Comparison of ENCODE assay signal across 10 cellular contexts in the genomic region with DNA sequence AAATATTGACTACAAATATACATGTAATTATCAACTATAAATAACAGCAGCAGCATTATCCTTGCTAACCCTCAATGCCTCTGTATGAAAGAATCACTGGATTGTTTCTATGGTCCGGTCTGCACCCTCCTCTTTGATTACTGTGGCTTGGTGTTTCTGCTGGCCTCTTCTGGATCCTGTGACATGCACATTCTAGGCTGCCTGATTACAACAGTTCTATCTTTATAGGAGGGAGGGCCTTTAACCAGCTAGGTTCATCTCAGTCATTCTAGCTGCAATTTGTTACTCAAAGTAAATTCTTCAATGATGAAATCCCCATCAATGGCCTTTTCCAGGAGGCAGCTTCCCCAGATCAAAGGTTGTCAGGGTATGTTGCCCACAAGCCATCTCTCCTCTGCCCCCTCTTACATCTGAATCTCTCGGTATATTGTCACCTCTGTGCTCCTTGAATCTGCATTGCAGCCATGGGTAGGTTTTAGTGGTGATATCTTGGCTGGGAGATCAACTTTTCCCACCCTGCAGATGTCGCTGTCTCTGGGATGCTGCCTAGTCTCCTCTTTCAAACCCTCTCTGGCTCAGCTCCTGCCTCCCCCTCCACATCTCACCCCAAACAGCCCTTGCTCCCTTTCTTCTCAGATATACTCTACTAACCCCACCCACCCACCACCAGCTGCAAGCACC.
A peak's percentile ranks its signal among the peaks of the same experiment; 100 is the strongest.
DNase-seq lines count a peak whose midpoint lies in the region; ATAC-seq, FAIRE-seq and TF ChIP-seq lines count a peak whose summit lies in the region.
"Had no signal": no experiment of that assay in that cellular context is flagged by ENCODE, and none has a peak within 500 bp of the region (broad histone marks: within the 10 kb centered on the region; RNA-seq: fewer than 3 reads in every experiment).

No MANE protein-coding gene starts in this region.

- H3K36me3 Mint-ChIP-seq in activated naive CD4-positive, alpha-beta T cell treated with anti-CD3 and anti-CD28 coated beads for 36 hours (ENCODE audit: low read depth): no peaks in the 10 kb centered on the region
- H3K36me3 Mint-ChIP-seq in activated naive CD4-positive, alpha-beta T cell treated with anti-CD3 and anti-CD28 coated beads, Interleukin-2, amount 10 ng/mL, durations not matched to agents 7 days and 5 days: no peaks in the 10 kb centered on the region
- no peaks in the 10 kb centered on the region for H3K36me3 Mint-ChIP-seq in activated CD4-positive, alpha-beta T cell treated with anti-CD3 and anti-CD28 coated beads, Interleukin-2, amount 10 ng/mL, durations not matched to agents 24 days and 14 days (ENCODE audit: low read depth)

- H3K27me3 Mint-ChIP-seq in activated naive CD4-positive, alpha-beta T cell treated with anti-CD3 and anti-CD28 coated beads for 36 hours (ENCODE audit: low read depth): no peaks in the 10 kb centered on the region
- peaks cover 8% of the 10 kb centered on the region for H3K27me3 Mint-ChIP-seq in activated naive CD4-positive, alpha-beta T cell treated with anti-CD3 and anti-CD28 coated beads, Interleukin-2, amount 10 ng/mL, durations not matched to agents 7 days and 5 days
- H3K27me3 Mint-ChIP-seq in activated CD4-positive, alpha-beta T cell treated with anti-CD3 and anti-CD28 coated beads, Interleukin-2, amount 10 ng/mL, durations not matched to agents 24 days and 14 days: no peaks in the 10 kb centered on the region

- H3K4me1 ChIP-seq in upper lobe of right lung: no peaks in the 10 kb centered on the region
- H3K4me1 ChIP-seq: SJSA1 had no signal

- H3K4me3 Mint-ChIP-seq in activated naive CD4-positive, alpha-beta T cell treated with anti-CD3 and anti-CD28 coated beads for 36 hours: no peak overlapping the region
- no peak overlapping the region for H3K4me3 Mint-ChIP-seq in activated naive CD4-positive, alpha-beta T cell treated with anti-CD3 and anti-CD28 coated beads, Interleukin-2, amount 10 ng/mL, durations not matched to agents 7 days and 5 days
- H3K4me3 Mint-ChIP-seq in activated CD4-positive, alpha-beta T cell treated with anti-CD3 and anti-CD28 coated beads, Interleukin-2, amount 10 ng/mL, durations not matched to agents 24 days and 14 days: no peak overlapping the region
- H3K4me3 Mint-ChIP-seq: activated T-cell treated with anti-CD3 and anti-CD28 coated beads, Interleukin-2, amount 50 U/mL, for 4 hours had no signal

- H3K27ac ChIP-seq in upper lobe of right lung: no peak overlapping the region
- H3K27ac ChIP-seq: SJSA1 had no signal

- CTCF ChIA-PET in activated naive CD4-positive, alpha-beta T cell treated with anti-CD3 and anti-CD28 coated beads for 36 hours (lab: Charles Lee): interaction anchor here (0.7 to 1.4 kb wide), 4 partner anchors 117 to 238 kb away, joined by 3 read pairs; no protein-coding TSS in a partner anchor
- CTCF ChIA-PET in activated naive CD4-positive, alpha-beta T cell treated with anti-CD3 and anti-CD28 coated beads, Interleukin-2, amount 10 ng/mL, durations not matched to agents 7 days and 5 days (lab: Charles Lee): interaction anchor here (0.5 to 6.1 kb wide), 7 partner anchors 31 to 720 kb away, joined by 3 to 50 read pairs (median 3); no protein-coding TSS in a partner anchor

- intact Hi-C loops in activated naive CD4-positive, alpha-beta T cell treated with anti-CD3 and anti-CD28 coated beads for 36 hours (cut with micrococcal nuclease): no loop called here
- intact Hi-C loops in upper lobe of right lung (cut with DNase I): no loop called here
- intact Hi-C loops in activated CD4-positive, alpha-beta T cell treated with anti-CD3 and anti-CD28 coated beads, Interleukin-2, amount 10 ng/mL, durations not matched to agents 24 days and 14 days (cut with micrococcal nuclease): no loop called here

- H3K4me1 Mint-ChIP-seq in activated naive CD4-positive, alpha-beta T cell treated with anti-CD3 and anti-CD28 coated beads for 36 hours (ENCODE audit: low read depth): peaks cover 52% of the 10 kb centered on the region
- peaks cover 18% of the 10 kb centered on the region for H3K4me1 Mint-ChIP-seq in activated naive CD4-positive, alpha-beta T cell treated with anti-CD3 and anti-CD28 coated beads, Interleukin-2, amount 10 ng/mL, durations not matched to agents 7 days and 5 days
- H3K4me1 Mint-ChIP-seq in activated CD4-positive, alpha-beta T cell treated with anti-CD3 and anti-CD28 coated beads, Interleukin-2, amount 10 ng/mL, durations not matched to agents 24 days and 14 days: peaks cover 26% of the 10 kb centered on the region

- H3K36me3 ChIP-seq in bronchial epithelial cell (ENCODE audit: control insufficient read depth, insufficient read depth, low read length): no peaks in the 10 kb centered on the region
- no peaks in the 10 kb centered on the region for H3K36me3 ChIP-seq in upper lobe of right lung
- H3K36me3 ChIP-seq: SJSA1 had no signal

- H3K27ac Mint-ChIP-seq in activated naive CD4-positive, alpha-beta T cell treated with anti-CD3 and anti-CD28 coated beads for 36 hours: no peak overlapping the region
- H3K27ac Mint-ChIP-seq in activated naive CD4-positive, alpha-beta T cell treated with anti-CD3 and anti-CD28 coated beads, Interleukin-2, amount 10 ng/mL, durations not matched to agents 7 days and 5 days: no peak overlapping the region
- H3K27ac Mint-ChIP-seq in activated CD4-positive, alpha-beta T cell treated with anti-CD3 and anti-CD28 coated beads, Interleukin-2, amount 10 ng/mL, durations not matched to agents 24 days and 14 days: no peak overlapping the region

- H3K27me3 ChIP-seq in bronchial epithelial cell (ENCODE audit: control insufficient read depth, insufficient read depth, low read length) (no peaks in the 10 kb centered on the region), upper lobe of right lung (no peaks in the 10 kb centered on the region)

- H3K4me3 ChIP-seq in bronchial epithelial cell (ENCODE audit: low read depth, low read length) (no peak overlapping the region), upper lobe of right lung (no peak overlapping the region)
- H3K4me3 ChIP-seq: SJSA1 had no signal

- peak; percentile 21 for ATAC-seq in upper lobe of right lung
- ATAC-seq: activated T-cell treated with anti-CD3 and anti-CD28 coated beads, Interleukin-2, amount 50 U/mL, for 4 hours had no signal

- in situ Hi-C loops in GM13976 (cut with MboI; ENCODE audit: low sequenced_read_pairs, unreplicated experiment): loop anchor here (10.0 to 25.0 kb wide), 3 partner anchors 357 to 721 kb away; partner anchors contain the start of genes CASP10, HYCC2 and NDUFB3

- no peak for FAIRE-seq in bronchial epithelial cell (lab: Jason Lieb, UNC)

- TF ChIP-seq CTCF in bronchial epithelial cell (IDR thresholded peaks at IDR 0.05; ENCODE audit: insufficient read depth, low read length, severe bottlenecking) (peak; percentile 37), upper lobe of right lung (IDR thresholded peaks at IDR 0.05) (no peak), GM13976 (IDR thresholded peaks at IDR 0.05; ENCODE audit: borderline replicate concordance, control extremely low read depth, extremely low read depth, insufficient read depth, missing control alignments) (no peak)

- no peaks in the 10 kb centered on the region for H3K9me3 Mint-ChIP-seq in activated naive CD4-positive, alpha-beta T cell treated with anti-CD3 and anti-CD28 coated beads for 36 hours
- H3K9me3 Mint-ChIP-seq in activated naive CD4-positive, alpha-beta T cell treated with anti-CD3 and anti-CD28 coated beads, Interleukin-2, amount 10 ng/mL, durations not matched to agents 7 days and 5 days: no peaks in the 10 kb centered on the region
- no peaks in the 10 kb centered on the region for H3K9me3 Mint-ChIP-seq in activated CD4-positive, alpha-beta T cell treated with anti-CD3 and anti-CD28 coated beads, Interleukin-2, amount 10 ng/mL, durations not matched to agents 24 days and 14 days
- H3K9me3 Mint-ChIP-seq: activated T-cell treated with anti-CD3 and anti-CD28 coated beads, Interleukin-2, amount 50 U/mL, for 4 hours had no signal

- peak; percentile 26 for DNase-seq in activated naive CD4-positive, alpha-beta T cell treated with anti-CD3 and anti-CD28 coated beads for 36 hours
- DNase-seq in activated naive CD4-positive, alpha-beta T cell treated with anti-CD3 and anti-CD28 coated beads, Interleukin-2, amount 10 ng/mL, durations not matched to agents 7 days and 5 days: no peak
- DNase-seq in bronchial epithelial cell (ENCODE audit: low read depth) (no peak), iPS-NIHi11 (ENCODE audit: low spot score) (peak; percentile 55), upper lobe of right lung (no peak), GM13976 (ENCODE audit: low spot score) (no peak), SKM-1 treated with dmso at 0.1 percent for 144 hours (lab: John Stamatoyannopoulos, UW; ENCODE audit: unreplicated experiment) (no peak)
- no peak for DNase-seq in activated CD4-positive, alpha-beta T cell treated with anti-CD3 and anti-CD28 coated beads, Interleukin-2, amount 10 ng/mL, durations not matched to agents 24 days and 14 days
- DNase-seq: activated T-cell treated with anti-CD3 and anti-CD28 coated beads, Interleukin-2, amount 50 U/mL, for 4 hours had no signal

- H3K9me3 ChIP-seq in upper lobe of right lung: no peaks in the 10 kb centered on the region
- H3K9me3 ChIP-seq: SJSA1 had no signal

Comparison
In these comparisons a context has a peak if more than half of its experiments do, and no peak if none do; other contexts are left out.
1. DNase-seq: peak in activated naive CD4-positive, alpha-beta T cell treated with anti-CD3 and anti-CD28 coated beads for 36 hours (single experiment) and iPS-NIHi11 (single experiment); none in activated naive CD4-positive, alpha-beta T cell treated with anti-CD3 and anti-CD28 coated beads, Interleukin-2, amount 10 ng/mL, durations not matched to agents 7 days and 5 days (single experiment), bronchial epithelial cell (single experiment), upper lobe of right lung (single experiment), GM13976 (single experiment), SKM-1 treated with dmso at 0.1 percent for 144 hours (single experiment) and activated CD4-positive, alpha-beta T cell treated with anti-CD3 and anti-CD28 coated beads, Interleukin-2, amount 10 ng/mL, durations not matched to agents 24 days and 14 days (single experiment).